In genomic region chr14:69664865-69665526, GRCh38 we compare ENCODE assay signal across 14 cellular contexts. TPM values are rescaled to one million over a fixed set of nuclear protein-coding genes. Genes with fewer than 3 reads are reported as not detected.
DNase-seq lines count a peak whose midpoint lies in the region; ATAC-seq and TF ChIP-seq lines count a peak whose summit lies in the region.
"Had no signal": no experiment of that assay in that cellular context is flagged by ENCODE, and none has a peak within 500 bp of the region (broad histone marks: within the 10 kb centered on the region; RNA-seq: fewer than 3 reads in every experiment).

No MANE protein-coding gene starts in this region.

- TF ChIP-seq POLR2A in erythroblast (IDR thresholded peaks at IDR 0.05; ENCODE audit: low read length) (no peak), vagina (IDR thresholded peaks at IDR 0.05) (no peak)

- DNase-seq in natural killer cell, result no peak
- no peak for DNase-seq in natural killer cell treated with Interleukin-12 subunit alpha and Interleukin-12 subunit beta and Interleukin-15 and Interleukin-18, amount 100 ng/mL, for 72 hours (ENCODE audit: low spot score)
- DNase-seq in erythroblast (lab: John Stamatoyannopoulos, UW), result peak; percentile 62
- DNase-seq in vagina (ENCODE audit: extremely low spot score in 2 of 2), result no peak
- no peak for DNase-seq in medulla oblongata (ENCODE audit: extremely low spot score)
- DNase-seq: NCI-H2107; nucleus accumbens; PC-3; stimulated activated CD4-positive, alpha-beta T cell treated with anti-CD3 and anti-CD28 coated beads, Interleukin-4, amount 100 ng/mL, for 1 hour had no signal

- TF ChIP-seq CTCF in natural killer cell (IDR thresholded peaks at IDR 0.05) (no peak), nephron (IDR thresholded peaks at IDR 0.05; ENCODE audit: unreplicated experiment in 3 of 3) (no peak), vagina (IDR thresholded peaks at IDR 0.05) (no peak)

- no peaks in the 10 kb centered on the region for H3K27me3 ChIP-seq in vagina

- peak overlapping the region; percentile 17 for H3K27ac ChIP-seq in vagina

- H3K4me1 ChIP-seq in vagina, result peaks cover 80% of the 10 kb centered on the region

- no peaks in the 10 kb centered on the region for H3K9me3 Mint-ChIP-seq in natural killer cell
- H3K9me3 Mint-ChIP-seq in natural killer cell treated with Interleukin-12 subunit alpha and Interleukin-12 subunit beta and Interleukin-15 and Interleukin-18, amount 100 ng/mL, for 72 hours, result no peaks in the 10 kb centered on the region
- H3K9me3 Mint-ChIP-seq in nephron, result no peaks in the 10 kb centered on the region

- no peak overlapping the region for H3K4me3 ChIP-seq in vagina

- no peaks in the 10 kb centered on the region for H3K9me3 ChIP-seq in vagina

- H3K27ac Mint-ChIP-seq in natural killer cell (peak overlapping the region; percentile 10 to 87), nephron (peak overlapping the region in 2 of 3 experiments; percentile 68 to 75)
- no peak overlapping the region for H3K27ac Mint-ChIP-seq in natural killer cell treated with Interleukin-12 subunit alpha and Interleukin-12 subunit beta and Interleukin-15 and Interleukin-18, amount 100 ng/mL, for 72 hours
- H3K27ac Mint-ChIP-seq: T-helper 2 cell treated with Interferon-gamma antibody and Interleukin-4, amounts not matched to agents 5 μg/mL and 100 μg/mL, for 36 hours had no signal

- H3K4me3 Mint-ChIP-seq in natural killer cell (no peak overlapping the region), nephron (no peak overlapping the region)
- no peak overlapping the region for H3K4me3 Mint-ChIP-seq in natural killer cell treated with Interleukin-12 subunit alpha and Interleukin-12 subunit beta and Interleukin-15 and Interleukin-18, amount 100 ng/mL, for 72 hours
- H3K4me3 Mint-ChIP-seq: T-helper 2 cell treated with Interferon-gamma antibody and Interleukin-4, amounts not matched to agents 5 μg/mL and 100 μg/mL, for 36 hours had no signal

- intact Hi-C loops in natural killer cell (cut with micrococcal nuclease), result loop anchor here (5.0 kb wide), 1 partner anchor 38 kb away; no protein-coding TSS in a partner anchor
- intact Hi-C loops in vagina (cut with DNase I), result loop anchor here (10.0 kb wide), 1 partner anchor 50 kb away; no protein-coding TSS in a partner anchor

- H3K36me3 ChIP-seq in vagina, result no peaks in the 10 kb centered on the region

- no peaks in the 10 kb centered on the region for H3K27me3 Mint-ChIP-seq in natural killer cell (ENCODE audit: low read depth in 2 of 2)
- no peaks in the 10 kb centered on the region for H3K27me3 Mint-ChIP-seq in natural killer cell treated with Interleukin-12 subunit alpha and Interleukin-12 subunit beta and Interleukin-15 and Interleukin-18, amount 100 ng/mL, for 72 hours
- H3K27me3 Mint-ChIP-seq in nephron (ENCODE audit: low read depth), result no peaks in the 10 kb centered on the region

- no peak for ATAC-seq in natural killer cell
- ATAC-seq in natural killer cell treated with Interleukin-12 subunit alpha and Interleukin-12 subunit beta and Interleukin-15 and Interleukin-18, amount 100 ng/mL, for 72 hours, result no peak
- ATAC-seq in HG03045 (IDR thresholded peaks at IDR 0.05; ENCODE audit: unreplicated experiment), result no peak
- ATAC-seq in HG03175 (IDR thresholded peaks at IDR 0.05; ENCODE audit: unreplicated experiment), result no peak
- ATAC-seq: esophagus mucosa, PC-3 had no signal

- no peaks in the 10 kb centered on the region for H3K36me3 Mint-ChIP-seq in natural killer cell
- H3K36me3 Mint-ChIP-seq in natural killer cell treated with Interleukin-12 subunit alpha and Interleukin-12 subunit beta and Interleukin-15 and Interleukin-18, amount 100 ng/mL, for 72 hours, result peaks cover 15% of the 10 kb centered on the region
- H3K36me3 Mint-ChIP-seq in nephron (ENCODE audit: low read depth), result peaks cover 6% of the 10 kb centered on the region

- peaks cover 93% of the 10 kb centered on the region in 2 donors for H3K4me1 Mint-ChIP-seq in natural killer cell
- H3K4me1 Mint-ChIP-seq in natural killer cell treated with Interleukin-12 subunit alpha and Interleukin-12 subunit beta and Interleukin-15 and Interleukin-18, amount 100 ng/mL, for 72 hours (ENCODE audit: low read depth in 2 of 2), result peaks cover 80 to 86% of the 10 kb centered on the region in 2 donors
- H3K4me1 Mint-ChIP-seq in nephron, result peaks cover 60% of the 10 kb centered on the region

RNA-seq across cellular contexts. Expression of gene SUSD6, which starts 53.6 kb away (rescaled TPM):
- 100 to 1,000 TPM; 119 to 144 (median 140) TPM for total RNA-seq in natural killer cell
- 100 to 1,000 TPM; 111 to 139 TPM for total RNA-seq in natural killer cell treated with Interleukin-12 subunit alpha and Interleukin-12 subunit beta and Interleukin-15 and Interleukin-18, amount 100 ng/mL, for 72 hours
- total RNA-seq in vagina, result 36.6 TPM

Comparison
In these comparisons a context has a peak if more than half of its experiments do, and no peak if none do; other contexts are left out.
1. H3K27ac Mint-ChIP-seq: peak in natural killer cell (2 of 2) and nephron (2 of 3); none in natural killer cell treated with Interleukin-12 subunit alpha and Interleukin-12 subunit beta and Interleukin-15 and Interleukin-18, amount 100 ng/mL, for 72 hours (0 of 2).
2. DNase-seq: peak in erythroblast (2 of 2); none in natural killer cell (single experiment), natural killer cell treated with Interleukin-12 subunit alpha and Interleukin-12 subunit beta and Interleukin-15 and Interleukin-18, amount 100 ng/mL, for 72 hours (single experiment), vagina (0 of 2) and medulla oblongata (single experiment).